Comparison of ENCODE assay signal across 13 cellular contexts in genomic region chr5:173497685-173498084, GRCh38.
"Had no signal": no experiment of that assay in that cellular context is flagged by ENCODE, and none has a peak within 500 bp of the region (broad histone marks: within the 10 kb centered on the region; RNA-seq: fewer than 3 reads in every experiment).

No MANE protein-coding gene starts in this region.

- H3K27ac Mint-ChIP-seq: activated naive CD8-positive, alpha-beta T cell; T-helper 2 cell treated with Interferon-gamma antibody and Interleukin-4, amounts not matched to agents 5 μg/mL and 100 μg/mL, for 36 hours had no signal

- H3K27me3 ChIP-seq: cardiac muscle cell, colonic mucosa, hepatocyte had no signal

- H3K4me3 ChIP-seq: cardiac muscle cell, colonic mucosa, hepatocyte had no signal

- H3K4me1 ChIP-seq: colonic mucosa had no signal

- H3K9me3 Mint-ChIP-seq: T-helper 2 cell treated with Interferon-gamma antibody and Interleukin-4, amounts not matched to agents 5 μg/mL and 100 μg/mL, for 36 hours had no signal

- H3K4me3 Mint-ChIP-seq: activated naive CD8-positive, alpha-beta T cell; T-helper 2 cell treated with Interferon-gamma antibody and Interleukin-4, amounts not matched to agents 5 μg/mL and 100 μg/mL, for 36 hours had no signal

- DNase-seq: activated CD4-positive, alpha-beta T cell treated with anti-CD3 and anti-CD28 coated beads, Interleukin-2, amount 50 U/mL, for 4 hours; activated effector memory CD4-positive, alpha-beta T cell treated with Interleukin-2 at 50 U/mL for 16 hours; activated T-cell treated with anti-CD3 and anti-CD28 coated beads, Interleukin-2, amount 50 U/mL, for 1 hour; colonic mucosa; effector CD4-positive, alpha-beta T cell; posterior cingulate gyrus; SIG-M5; SW 1271 had no signal

- ATAC-seq: activated CD4-positive, CD25-positive, alpha-beta regulatory T cell treated with anti-CD3 and anti-CD28 coated beads, Interleukin-2, amount 50 U/mL, for 24 hours had no signal

- H3K9me3 ChIP-seq: colonic mucosa had no signal

- H3K27ac ChIP-seq: colonic mucosa had no signal

- H3K36me3 ChIP-seq: cardiac muscle cell, colonic mucosa had no signal

- H3K36me3 Mint-ChIP-seq: activated naive CD8-positive, alpha-beta T cell had no signal
